Comparison of ENCODE assay signal across 16 cellular contexts in the genomic region with DNA sequence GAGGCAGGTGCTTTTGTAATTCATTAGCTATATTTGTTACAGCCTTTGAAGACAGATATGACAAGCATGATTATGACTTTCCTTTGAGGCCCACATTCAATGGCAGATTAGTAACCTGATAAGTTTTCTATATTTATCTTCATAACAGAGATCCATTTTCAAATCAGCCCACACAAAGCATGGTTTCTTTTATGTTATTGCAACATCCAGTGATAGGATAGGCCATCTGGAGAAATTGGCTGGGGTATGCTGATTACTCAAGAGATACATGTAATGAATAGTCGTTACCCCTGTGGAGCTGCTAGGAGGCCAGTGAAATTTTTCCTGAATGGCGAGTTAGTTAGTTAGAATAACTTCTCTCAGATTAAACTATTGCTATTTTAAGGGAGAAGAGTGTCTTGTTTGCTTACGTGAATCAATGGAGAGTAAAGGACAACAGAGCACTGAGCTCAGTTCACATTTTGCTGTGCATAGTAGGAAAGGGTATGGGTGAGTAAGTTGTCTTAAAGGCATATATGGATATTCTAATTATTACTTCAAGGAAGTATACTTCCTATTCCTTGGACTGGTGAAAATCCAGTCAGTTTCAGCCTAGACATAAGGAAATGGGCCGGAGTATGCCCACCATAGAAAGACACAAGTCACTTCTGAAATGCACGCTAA.
DNase-seq lines count a peak whose midpoint lies in the region; ATAC-seq and TF ChIP-seq lines count a peak whose summit lies in the region.
"Had no signal": no experiment of that assay in that cellular context is flagged by ENCODE, and none has a peak within 500 bp of the region (broad histone marks: within the 10 kb centered on the region; RNA-seq: fewer than 3 reads in every experiment).

No MANE protein-coding gene starts in this region.

- no peaks in the 10 kb centered on the region for H3K27me3 ChIP-seq in vagina
- H3K27me3 ChIP-seq: BE2C had no signal

- in situ Hi-C loops in GM13976 (cut with MboI; ENCODE audit: low sequenced_read_pairs, unreplicated experiment) = no loop called here

- intact Hi-C loops in vagina (cut with DNase I) = no loop called here

- no peak for TF ChIP-seq POLR2A in vagina (IDR thresholded peaks at IDR 0.05)

- H3K27ac Mint-ChIP-seq in activated T-cell treated with anti-CD3 and anti-CD28 coated beads, Interleukin-2, amount 50 U/mL, for 72 hours = no peak overlapping the region
- H3K27ac Mint-ChIP-seq: immature natural killer cell, nephron progenitor cell had no signal

- no peaks in the 10 kb centered on the region for H3K4me1 Mint-ChIP-seq in activated T-cell treated with anti-CD3 and anti-CD28 coated beads, Interleukin-2, amount 50 U/mL, for 72 hours (ENCODE audit: low read depth)
- H3K4me1 Mint-ChIP-seq: immature natural killer cell had no signal

- no peak for TF ChIP-seq CTCF in vagina (IDR thresholded peaks at IDR 0.05)
- TF ChIP-seq CTCF in GM13976 (IDR thresholded peaks at IDR 0.05; ENCODE audit: borderline replicate concordance, control extremely low read depth, extremely low read depth, insufficient read depth, missing control alignments) = no peak

- no peak for ATAC-seq in activated T-cell treated with anti-CD3 and anti-CD28 coated beads, Interleukin-2, amount 50 U/mL, for 72 hours (replicated peaks in 1 of 2)
- no peak for ATAC-seq in GM21515 (IDR thresholded peaks at IDR 0.05; ENCODE audit: unreplicated experiment)

- peak; percentile 25 for DNase-seq in GM03348 (ENCODE audit: low spot score)
- peak; percentile 44 for DNase-seq in NCI-H2196 treated with DMSO at 0.1 percent for 48 hours (lab: John Stamatoyannopoulos, UW; ENCODE audit: unreplicated experiment)
- DNase-seq in cerebellar cortex (ENCODE audit: low spot score) = peak; percentile 16
- DNase-seq in non-pigmented ciliary epithelial cell (ENCODE audit: low read depth) = peak; percentile 69
- DNase-seq in activated T-cell treated with anti-CD3 and anti-CD28 coated beads, Interleukin-2, amount 50 U/mL, for 72 hours = no peak
- DNase-seq in vagina (ENCODE audit: extremely low spot score in 2 of 2) = no peak
- DNase-seq in GM13976 (ENCODE audit: low spot score) = no peak
- DNase-seq: BE2C; immature natural killer cell; nephron progenitor cell; SHP77; stimulated activated CD4-positive, alpha-beta T cell treated with anti-CD3 and anti-CD28 coated beads, Interleukin-2, amount 100 ng/mL, for 24 hours; T-helper 9 cell had no signal

- H3K36me3 ChIP-seq in vagina = no peaks in the 10 kb centered on the region
- H3K36me3 ChIP-seq: BE2C had no signal

- H3K4me1 ChIP-seq in vagina = no peaks in the 10 kb centered on the region
- H3K4me1 ChIP-seq: BE2C had no signal

- H3K9me3 ChIP-seq in vagina = no peaks in the 10 kb centered on the region
- H3K9me3 ChIP-seq: BE2C had no signal

- peaks cover 3% of the 10 kb centered on the region in 2 donors for H3K9me3 Mint-ChIP-seq in activated T-cell treated with anti-CD3 and anti-CD28 coated beads, Interleukin-2, amount 50 U/mL, for 72 hours

- no peak overlapping the region for H3K4me3 ChIP-seq in vagina
- H3K4me3 ChIP-seq: lung had no signal

- H3K36me3 Mint-ChIP-seq in activated T-cell treated with anti-CD3 and anti-CD28 coated beads, Interleukin-2, amount 50 U/mL, for 72 hours (ENCODE audit: insufficient read depth in 2 of 2) = no peaks in the 10 kb centered on the region
- H3K36me3 Mint-ChIP-seq: brain, immature natural killer cell had no signal

- no peak overlapping the region for H3K4me3 Mint-ChIP-seq in activated T-cell treated with anti-CD3 and anti-CD28 coated beads, Interleukin-2, amount 50 U/mL, for 72 hours
- H3K4me3 Mint-ChIP-seq: brain, immature natural killer cell, nephron progenitor cell had no signal

- no peaks in the 10 kb centered on the region for H3K27me3 Mint-ChIP-seq in activated T-cell treated with anti-CD3 and anti-CD28 coated beads, Interleukin-2, amount 50 U/mL, for 72 hours (ENCODE audit: low read depth)
- H3K27me3 Mint-ChIP-seq: brain had no signal

- no peak overlapping the region for H3K27ac ChIP-seq in vagina

Comparison
In these comparisons a context has a peak if more than half of its experiments do, and no peak if none do; other contexts are left out.
1. DNase-seq: peak in GM03348 (single experiment), NCI-H2196 treated with DMSO at 0.1 percent for 48 hours (single experiment), cerebellar cortex (single experiment) and non-pigmented ciliary epithelial cell (single experiment); none in activated T-cell treated with anti-CD3 and anti-CD28 coated beads, Interleukin-2, amount 50 U/mL, for 72 hours (0 of 2), vagina (0 of 2) and GM13976 (single experiment).